Comparison of ENCODE assay signal across 28 cellular contexts in genomic region chr6:85568411-85568810, GRCh38.
"Had no signal": no experiment of that assay in that cellular context is flagged by ENCODE, and none has a peak within 500 bp of the region (broad histone marks: within the 10 kb centered on the region; RNA-seq: fewer than 3 reads in every experiment).

No MANE protein-coding gene starts in this region.

- H3K27ac Mint-ChIP-seq: activated CD4-positive, alpha-beta memory T cell treated with anti-CD3 and anti-CD28 coated beads, Interleukin-2, amount 10 ng/mL, durations not matched to agents 7 days and 5 days; activated CD4-positive, alpha-beta T cell treated with anti-CD3 and anti-CD28 coated beads, Interleukin-2, amount 10 ng/mL, durations not matched to agents 7 days and 5 days; activated T-cell treated with anti-CD3 and anti-CD28 coated beads, Interleukin-2, amount 50 U/mL, for 24 hours; dendritic cell treated with granulocyte-macrophage colony-stimulating factor and Interleukin-4, amounts not matched to agents 40 ng/mL and 50 ng/mL, for 4 days; endodermal cell; WTC11 had no signal

- DNase-seq: activated CD4-positive, alpha-beta memory T cell treated with anti-CD3 and anti-CD28 coated beads, Interleukin-2, amount 10 ng/mL, durations not matched to agents 7 days and 5 days; activated CD4-positive, alpha-beta T cell treated with anti-CD3 and anti-CD28 coated beads for 1 hour; activated CD4-positive, alpha-beta T cell treated with anti-CD3 and anti-CD28 coated beads, Interleukin-2, amount 10 ng/mL, durations not matched to agents 7 days and 5 days; activated CD8-positive, alpha-beta memory T cell treated with anti-CD3 and anti-CD28 coated beads, Interleukin-2, amount 50 U/mL, for 48 hours; activated gamma-delta T cell; activated naive CD4-positive, alpha-beta T cell treated with anti-CD3 and anti-CD28 coated beads, Interleukin-2, amount 50 U/mL, for 16 hours; activated T-cell treated with anti-CD3 and anti-CD28 coated beads, Interleukin-2, amount 50 U/mL, for 24 hours; endodermal cell; left lung; lower lobe of right lung; mesenchymal stem cell; nephron progenitor cell; stimulated activated CD4-positive, alpha-beta T cell treated with anti-CD3 and anti-CD28 coated beads, Interleukin-12 subunit alpha, Interleukin-12 subunit beta, amount 100 ng/mL, for 4 hours; stimulated activated CD4-positive, alpha-beta T cell treated with anti-CD3 and anti-CD28 coated beads, Interleukin-4, amount 100 ng/mL, for 1 hour; stimulated activated naive CD8-positive, alpha-beta T cell treated with anti-CD3 and anti-CD28 coated beads, Interleukin-15, Interleukin-2, amounts not matched to agents 100 U/mL and 50 U/mL, for 24 hours; T-helper 9 cell; testis; transverse colon had no signal

- H3K9me3 ChIP-seq: left lung, lower lobe of right lung, neutrophil, testis, transverse colon had no signal

- H3K27me3 ChIP-seq: left lung, neutrophil, testis, transverse colon had no signal

- H3K4me3 ChIP-seq: left lung, lower lobe of right lung, skin epidermis, testis, transverse colon had no signal

- H3K4me1 ChIP-seq: left lung, lower lobe of right lung, transverse colon had no signal

- FAIRE-seq: bronchial epithelial cell, frontal cortex, islet of Langerhans had no signal

- H3K4me1 Mint-ChIP-seq: central memory CD8-positive, alpha-beta T cell; endodermal cell; nephron progenitor cell; WTC11 had no signal

- H3K4me3 Mint-ChIP-seq: activated CD4-positive, alpha-beta memory T cell treated with anti-CD3 and anti-CD28 coated beads, Interleukin-2, amount 10 ng/mL, durations not matched to agents 7 days and 5 days; activated CD4-positive, alpha-beta T cell treated with anti-CD3 and anti-CD28 coated beads, Interleukin-2, amount 10 ng/mL, durations not matched to agents 7 days and 5 days; activated T-cell treated with anti-CD3 and anti-CD28 coated beads, Interleukin-2, amount 50 U/mL, for 24 hours; central memory CD8-positive, alpha-beta T cell; dendritic cell treated with granulocyte-macrophage colony-stimulating factor and Interleukin-4, amounts not matched to agents 40 ng/mL and 50 ng/mL, for 4 days; endodermal cell; nephron progenitor cell; WTC11 had no signal

- H3K9me3 Mint-ChIP-seq: activated T-cell treated with anti-CD3 and anti-CD28 coated beads, Interleukin-2, amount 50 U/mL, for 24 hours; central memory CD8-positive, alpha-beta T cell; dendritic cell treated with granulocyte-macrophage colony-stimulating factor and Interleukin-4, amounts not matched to agents 40 ng/mL and 50 ng/mL, for 4 days had no signal

- H3K27me3 Mint-ChIP-seq: activated CD4-positive, alpha-beta memory T cell treated with anti-CD3 and anti-CD28 coated beads, Interleukin-2, amount 10 ng/mL, durations not matched to agents 7 days and 5 days; activated CD4-positive, alpha-beta T cell treated with anti-CD3 and anti-CD28 coated beads, Interleukin-2, amount 10 ng/mL, durations not matched to agents 7 days and 5 days; activated T-cell treated with anti-CD3 and anti-CD28 coated beads, Interleukin-2, amount 50 U/mL, for 24 hours; central memory CD8-positive, alpha-beta T cell; dendritic cell treated with granulocyte-macrophage colony-stimulating factor and Interleukin-4, amounts not matched to agents 40 ng/mL and 50 ng/mL, for 4 days had no signal

- ATAC-seq: esophagus mucosa; left lung; lower lobe of right lung; sciatic nerve; stimulated activated naive CD8-positive, alpha-beta T cell treated with anti-CD3 and anti-CD28 coated beads, Interleukin-15, Interleukin-2, amounts not matched to agents 100 U/mL and 50 U/mL, for 24 hours; WTC11 had no signal

- H3K27ac ChIP-seq: left lung, lower lobe of right lung, neutrophil, skin epidermis, testis, transverse colon had no signal
